In genomic region chr6:160991411-160992322, GRCh38 we compare ENCODE assay signal across 1 cellular context.
TF ChIP-seq lines count a peak whose summit lies in the region.

Gene MAP3K4, plus strand, starts transcription at chr6:160991769. Its CDS starts 163 bp downstream, at chr6:160991932.

TF ChIP-seq in HEK293, 187 proteins besides CTCF, POLR2A, EP300 and RAD21 (continued from another document and continues in another):
- TF ChIP-seq HOXA7 (CRISPR knock-in tag; IDR thresholded peaks at IDR 0.05; ENCODE audit: borderline replicate concordance): no peak
- no peak for TF ChIP-seq ZNF335 (tag by site-specific recombination; conservative IDR thresholded peaks at IDR 0.05)
- no peak for TF ChIP-seq HOXD13 (CRISPR knock-in tag; IDR thresholded peaks at IDR 0.05; ENCODE audit: borderline replicate concordance)
- TF ChIP-seq OVOL3 (tag by site-specific recombination; IDR thresholded peaks at IDR 0.05): no peak
- no peak for TF ChIP-seq TRIM28 (IDR thresholded peaks at IDR 0.05; ENCODE audit: borderline replicate concordance, low read length)
- no peak for TF ChIP-seq INSM2 (tag by site-specific recombination; IDR thresholded peaks at IDR 0.05)
- peak; percentile 47; the same call in 1 of the 2 replicates for TF ChIP-seq ZNF394 (tag by site-specific recombination; IDR thresholded peaks at IDR 0.05; ENCODE audit: borderline replicate concordance)
- no peak for TF ChIP-seq ZNF133 (tag by site-specific recombination; IDR thresholded peaks at IDR 0.05)
- TF ChIP-seq ZNF26 (tag by site-specific recombination; IDR thresholded peaks at IDR 0.05): no peak
- TF ChIP-seq ZNF449 (tag by site-specific recombination; IDR thresholded peaks at IDR 0.05): peak; percentile 14; the same call in 1 of the 2 replicates
- TF ChIP-seq ZNF785 (tag by site-specific recombination; IDR thresholded peaks at IDR 0.05): no peak
- TF ChIP-seq ZNF549 (tag by site-specific recombination; IDR thresholded peaks at IDR 0.05): no peak
- no peak for TF ChIP-seq ZNF510 (tag by site-specific recombination; IDR thresholded peaks at IDR 0.05; ENCODE audit: insufficient replicate concordance)
- TF ChIP-seq ZNF404 (tag by site-specific recombination; IDR thresholded peaks at IDR 0.05): no peak
- TF ChIP-seq ZNF513 (tag by site-specific recombination; IDR thresholded peaks at IDR 0.05): no peak
- no peak for TF ChIP-seq GLI4 (tag by site-specific recombination; IDR thresholded peaks at IDR 0.05)
- TF ChIP-seq SALL2 (tag by site-specific recombination; IDR thresholded peaks at IDR 0.05; ENCODE audit: borderline replicate concordance): no peak
- TF ChIP-seq ZNF248 (tag by site-specific recombination; IDR thresholded peaks at IDR 0.05): no peak
- no peak; the same call in 1 of the 2 replicates for TF ChIP-seq ZNF626 (tag by site-specific recombination; IDR thresholded peaks at IDR 0.05)
- TF ChIP-seq ZBTB10 (tag by site-specific recombination; IDR thresholded peaks at IDR 0.05): 0 out of 2 replicates have a peak, but pooled peaks have one; percentile 58
- TF ChIP-seq ZBTB21 (tag by site-specific recombination; IDR thresholded peaks at IDR 0.05): no peak
- no peak for TF ChIP-seq ZNF830 (tag by site-specific recombination; IDR thresholded peaks at IDR 0.05; ENCODE audit: low read depth)
- TF ChIP-seq ZBTB6 (tag by site-specific recombination; IDR thresholded peaks at IDR 0.05): no peak; the same call in 1 of the 2 replicates
- no peak for TF ChIP-seq ZNF175 (tag by site-specific recombination; IDR thresholded peaks at IDR 0.05)
- no peak for TF ChIP-seq ZFP3 (tag by site-specific recombination; IDR thresholded peaks at IDR 0.05; ENCODE audit: low read depth)
- no peak for TF ChIP-seq TCF7L2 (IDR thresholded peaks at IDR 0.05; ENCODE audit: borderline replicate concordance, low read depth, low read length)
- no peak for TF ChIP-seq ZNF324 (tag by site-specific recombination; IDR thresholded peaks at IDR 0.05)
- no peak for TF ChIP-seq MYNN (tag by site-specific recombination; IDR thresholded peaks at IDR 0.05; ENCODE audit: borderline replicate concordance)
- no peak for TF ChIP-seq ZNF174 (tag by site-specific recombination; IDR thresholded peaks at IDR 0.05)
- TF ChIP-seq ZXDB (tag by site-specific recombination; IDR thresholded peaks at IDR 0.05): peak; percentile 47; the same call in 1 of the 2 replicates
- TF ChIP-seq ZNF488 (tag by site-specific recombination; IDR thresholded peaks at IDR 0.05): no peak
- TF ChIP-seq ZNF623 (tag by site-specific recombination; IDR thresholded peaks at IDR 0.05): no peak
- no peak for TF ChIP-seq GLI2 (tag by site-specific recombination; IDR thresholded peaks at IDR 0.05; ENCODE audit: borderline replicate concordance, low read depth)
- TF ChIP-seq ZNF362 (tag by site-specific recombination; IDR thresholded peaks at IDR 0.05): no peak
- no peak for TF ChIP-seq ZNF514 (tag by site-specific recombination; IDR thresholded peaks at IDR 0.05)
- peak; percentile 55; the same call in 1 of the 2 replicates for TF ChIP-seq ZBTB20 (tag by site-specific recombination; IDR thresholded peaks at IDR 0.05)
- peak; percentile 44 for TF ChIP-seq KLF9 (tag by site-specific recombination; IDR thresholded peaks at IDR 0.05; ENCODE audit: low read depth)
- TF ChIP-seq EGR2 (tag by site-specific recombination; IDR thresholded peaks at IDR 0.05; ENCODE audit: low read depth): no peak
- TF ChIP-seq ZNF658 (tag by site-specific recombination; IDR thresholded peaks at IDR 0.05): no peak
- TF ChIP-seq ZNF10 (tag by site-specific recombination; IDR thresholded peaks at IDR 0.05): no peak
- TF ChIP-seq GLIS2 (tag by site-specific recombination; IDR thresholded peaks at IDR 0.05): peak; percentile 77
- peak; percentile 75 for TF ChIP-seq SP2 (tag by site-specific recombination; IDR thresholded peaks at IDR 0.05)
- peak; percentile 85 for TF ChIP-seq YY1 (tag by site-specific recombination; IDR thresholded peaks at IDR 0.05)
- TF ChIP-seq ZNF529 (tag by site-specific recombination; IDR thresholded peaks at IDR 0.05; ENCODE audit: insufficient replicate concordance): no peak
- no peak for TF ChIP-seq ZNF184 (tag by site-specific recombination; IDR thresholded peaks at IDR 0.05)
- TF ChIP-seq PRDM2 (tag by site-specific recombination; IDR thresholded peaks at IDR 0.05; ENCODE audit: borderline replicate concordance): no peak
